ENCODE assay signal across 30 cellular contexts in the genomic region with DNA sequence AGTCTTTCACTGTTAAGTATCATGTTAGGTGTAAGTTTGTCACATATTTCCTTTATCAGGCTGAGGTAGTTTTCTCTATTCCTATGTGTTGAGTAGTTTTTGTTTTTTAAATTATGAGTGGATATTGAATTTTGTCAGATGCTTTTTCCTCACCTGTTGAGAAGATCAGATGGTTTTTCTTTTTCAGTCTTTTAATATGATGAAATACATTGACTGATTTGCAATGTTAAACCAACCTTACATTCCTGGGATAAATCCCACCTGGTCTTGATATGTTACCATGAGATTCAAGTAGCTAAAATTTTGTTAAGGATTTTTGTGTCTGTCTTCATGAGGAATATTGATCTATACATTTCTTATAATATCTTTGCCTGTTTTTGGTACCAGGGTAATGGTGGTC.
"Had no signal": no experiment of that assay in that cellular context is flagged by ENCODE, and none has a peak within 500 bp of the region (broad histone marks: within the 10 kb centered on the region; RNA-seq: fewer than 3 reads in every experiment).

No MANE protein-coding gene starts in this region.

- DNase-seq: hippocampal formation; kidney; left colon; left lung; lower lobe of right lung; mammary epithelial cell; mesenchymal stem cell; naive B cell; natural killer cell; nephron progenitor cell; occipital lobe; psoas muscle; right lobe of liver; stimulated activated CD4-positive, alpha-beta T cell treated with anti-CD3 and anti-CD28 coated beads, Interleukin-1b, Interleukin-23, amount 100 ng/mL, for 48 hours; stimulated activated CD4-positive, alpha-beta T cell treated with anti-CD3 and anti-CD28 coated beads, Interleukin-2, amount 100 ng/mL, for 48 hours; stimulated activated CD4-positive, alpha-beta T cell treated with anti-CD3 and anti-CD28 coated beads, Interleukin-4, amount 100 ng/mL, for 4 hours; stimulated activated CD8-positive, alpha-beta memory T cell treated with anti-CD3 and anti-CD28 coated beads, Interleukin-4, amount 100 ng/mL, for 48 hours; stimulated activated naive CD4-positive, alpha-beta T cell treated with Interleukin-2 at 50 U/mL for 16 hours; stimulated activated naive CD8-positive, alpha-beta T cell treated with anti-CD3 and anti-CD28 coated beads, Interleukin-15, amount 100 ng/mL, for 72 hours; substantia nigra; testis; tibial artery; trophoblast cell; upper lobe of right lung had no signal

- H3K9me3 ChIP-seq: neutrophil, right lobe of liver, testis had no signal

- H3K4me3 Mint-ChIP-seq: naive B cell; natural killer cell; nephron progenitor cell; neural progenitor cell; stimulated activated memory B cell treated with anti-CD40 and anti-IgM and Interleukin-4, amounts not matched to agents 10 μg/mL and 1 μg/mL and 100 μg/mL, for 72 hours; stimulated activated naive CD8-positive, alpha-beta T cell treated with anti-CD3 and anti-CD28 coated beads, Interleukin-15, amount 100 ng/mL, for 72 hours had no signal

- H3K4me2 ChIP-seq: neural progenitor cell, smooth muscle cell had no signal

- H3K9ac ChIP-seq: neural progenitor cell, parathyroid adenoma had no signal

- H3K27me3 Mint-ChIP-seq: naive B cell; stimulated activated memory B cell treated with anti-CD40 and anti-IgM and Interleukin-4, amounts not matched to agents 10 μg/mL and 1 μg/mL and 100 μg/mL, for 72 hours; stimulated activated naive CD8-positive, alpha-beta T cell treated with anti-CD3 and anti-CD28 coated beads, Interleukin-15, amount 100 ng/mL, for 72 hours had no signal

- H3K4me3 ChIP-seq: left lung, lower lobe of right lung, neural progenitor cell, psoas muscle, right atrium auricular region, right lobe of liver, smooth muscle cell, testis, tibial artery, upper lobe of right lung had no signal

- H3K27ac ChIP-seq: left lung, lower lobe of right lung, neural progenitor cell, neutrophil, parathyroid adenoma, psoas muscle, right atrium auricular region, right lobe of liver, tibial artery, upper lobe of right lung had no signal

- H3K27me3 ChIP-seq: left lung, neural progenitor cell, neutrophil, right atrium auricular region, right lobe of liver, testis, tibial artery, upper lobe of right lung had no signal

- H2AFZ ChIP-seq: neural progenitor cell, parathyroid adenoma had no signal

- H3K36me3 ChIP-seq: left lung, lower lobe of right lung, neural progenitor cell, neutrophil, right atrium auricular region, right lobe of liver, upper lobe of right lung had no signal

- ATAC-seq: left colon; left lung; lower lobe of right lung; natural killer cell; psoas muscle; right lobe of liver; stimulated activated memory B cell treated with anti-CD40 and anti-IgM and Interleukin-4, amounts not matched to agents 10 μg/mL and 1 μg/mL and 100 μg/mL, for 72 hours; stimulated activated naive CD8-positive, alpha-beta T cell treated with anti-CD3 and anti-CD28 coated beads, Interleukin-15, amount 100 ng/mL, for 72 hours; upper lobe of right lung had no signal

- H3K27ac Mint-ChIP-seq: naive B cell; natural killer cell; nephron progenitor cell; neural progenitor cell; stimulated activated memory B cell treated with anti-CD40 and anti-IgM and Interleukin-4, amounts not matched to agents 10 μg/mL and 1 μg/mL and 100 μg/mL, for 72 hours had no signal
